In genomic region chr12:4849946-4850345, GRCh38 we compare ENCODE assay signal across 28 cellular contexts. TPM values are rescaled to one million over a fixed set of nuclear protein-coding genes. Genes with fewer than 3 reads are reported as not detected.
"Had no signal": no experiment of that assay in that cellular context is flagged by ENCODE, and none has a peak within 500 bp of the region (broad histone marks: within the 10 kb centered on the region; RNA-seq: fewer than 3 reads in every experiment).

No MANE protein-coding gene starts in this region.

- H3K27me3 Mint-ChIP-seq: stimulated activated memory B cell treated with anti-CD40 and anti-IgM and Interleukin-4, amounts not matched to agents 10 μg/mL and 1 μg/mL and 100 μg/mL, for 72 hours had no signal

- H3K27ac Mint-ChIP-seq: immature natural killer cell; natural killer cell; stimulated activated memory B cell treated with anti-CD40 and anti-IgM and Interleukin-4, amounts not matched to agents 10 μg/mL and 1 μg/mL and 100 μg/mL, for 72 hours had no signal

- DNase-seq: cerebellar nuclear complex; cortex of kidney; effector CD4-positive, alpha-beta T cell; erythroblast; esophagus squamous epithelium; foreskin melanocyte; glutamatergic neuron; heart right ventricle; hippocampal formation; immature natural killer cell; left ventricle myocardium superior; lower lobe of right lung; natural killer cell; ovary; psoas muscle; right cardiac atrium; sigmoid colon; stimulated activated CD4-positive, alpha-beta T cell treated with anti-CD3 and anti-CD28 coated beads, Interleukin-2, amount 100 ng/mL, for 24 hours; stimulated activated CD4-positive, alpha-beta T cell treated with anti-CD3 and anti-CD28 coated beads, Interleukin-4, amount 100 ng/mL, for 24 hours; stimulated activated naive CD8-positive, alpha-beta T cell treated with anti-CD3 and anti-CD28 coated beads, Interleukin-15, Interleukin-2, amounts not matched to agents 100 U/mL and 50 U/mL, for 24 hours; substantia nigra; testis; tibial artery; upper lobe of left lung; uterus had no signal

- H3K4me3 Mint-ChIP-seq: immature natural killer cell; natural killer cell; neural crest cell; stimulated activated memory B cell treated with anti-CD40 and anti-IgM and Interleukin-4, amounts not matched to agents 10 μg/mL and 1 μg/mL and 100 μg/mL, for 72 hours had no signal

- ATAC-seq: heart right ventricle; left ventricle myocardium superior; natural killer cell; psoas muscle; stimulated activated memory B cell treated with anti-CD40 and anti-IgM and Interleukin-4, amounts not matched to agents 10 μg/mL and 1 μg/mL and 100 μg/mL, for 72 hours; stimulated activated naive CD8-positive, alpha-beta T cell treated with anti-CD3 and anti-CD28 coated beads, Interleukin-15, Interleukin-2, amounts not matched to agents 100 U/mL and 50 U/mL, for 24 hours had no signal

- H3K36me3 Mint-ChIP-seq: immature natural killer cell; natural killer cell; stimulated activated memory B cell treated with anti-CD40 and anti-IgM and Interleukin-4, amounts not matched to agents 10 μg/mL and 1 μg/mL and 100 μg/mL, for 72 hours had no signal

- H3K9me3 Mint-ChIP-seq: immature natural killer cell; natural killer cell; neural crest cell; stimulated activated memory B cell treated with anti-CD40 and anti-IgM and Interleukin-4, amounts not matched to agents 10 μg/mL and 1 μg/mL and 100 μg/mL, for 72 hours had no signal

- H3K4me1 Mint-ChIP-seq: immature natural killer cell, natural killer cell, neural crest cell had no signal

RNA-seq across cellular contexts. Expression of gene KCNA1, which starts 59.8 kb away (rescaled TPM):
- total RNA-seq: esophagus squamous epithelium, left ventricle myocardium superior, lower lobe of right lung, natural killer cell, renal cortical epithelial cell had no signal
